ENCODE assay signal across 8 cellular contexts in the genomic region with DNA sequence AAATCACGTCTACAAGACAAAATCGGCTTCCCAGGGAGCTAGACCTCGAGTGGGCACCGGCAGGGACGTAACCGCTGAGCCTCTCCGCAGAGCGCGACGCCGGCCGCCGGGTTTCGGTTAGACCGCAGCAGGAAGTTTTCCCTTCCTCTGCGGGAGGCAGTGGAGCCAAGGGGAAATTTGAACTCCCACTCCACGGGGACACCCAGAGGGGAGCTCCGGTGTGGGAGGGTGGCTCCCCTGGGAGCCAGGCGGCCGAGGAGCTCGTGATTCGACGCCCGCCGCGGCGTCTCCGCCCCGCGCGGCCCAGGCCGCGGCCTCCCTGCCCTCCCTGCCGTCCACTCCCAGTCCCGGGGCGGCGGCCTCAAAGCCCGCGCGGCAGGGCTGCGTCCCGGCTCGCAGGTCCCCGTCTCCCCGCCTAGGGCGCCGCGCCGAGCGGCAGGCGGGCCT. TPM values are rescaled to one million over a fixed set of nuclear protein-coding genes. Genes with fewer than 3 reads are reported as not detected.
A peak's percentile ranks its signal among the peaks of the same experiment; 100 is the strongest.
DNase-seq lines count a peak whose midpoint lies in the region; ATAC-seq lines count a peak whose summit lies in the region.

No MANE protein-coding gene starts in this region.

- H3K9ac ChIP-seq in adipocyte (ENCODE audit: low read length): peak overlapping the region; percentile 92

- no peaks in the 10 kb centered on the region for H3K9me3 ChIP-seq in adipocyte (ENCODE audit: control insufficient read depth, low read length)

- H3K4me3 ChIP-seq in adipocyte (ENCODE audit: low read length): peak overlapping the region; percentile 96

- intact Hi-C loops in left ventricle myocardium superior (cut with micrococcal nuclease): no loop called here

- H3K4me1 ChIP-seq in adipocyte (ENCODE audit: control insufficient read depth, insufficient read depth, low read length): peaks cover 38% of the 10 kb centered on the region

- no peaks in the 10 kb centered on the region for H3K27me3 ChIP-seq in adipocyte (replicated peaks; ENCODE audit: control insufficient read depth, insufficient read depth, low read length)

- DNase-seq in Ammon's horn (ENCODE audit: low spot score) (peak; percentile 52), NCI-H460 (ENCODE audit: extremely low read depth, low read depth) (peak; percentile 34), adipocyte (ENCODE audit: low read depth) (peak; percentile 85), left ventricle myocardium superior (peak; percentile 89), renal cortical epithelial cell (ENCODE audit: low read depth) (peak; percentile 25), NAMALWA (ENCODE audit: low spot score) (no peak)

- peaks cover 3% of the 10 kb centered on the region for H3K36me3 ChIP-seq in adipocyte (ENCODE audit: control insufficient read depth, insufficient read depth, low read length, severe bottlenecking)

- peak; percentile 30 for ATAC-seq in GM18520 (IDR thresholded peaks at IDR 0.05; ENCODE audit: unreplicated experiment)
- peak; percentile 38 for ATAC-seq in HG03045 (IDR thresholded peaks at IDR 0.05; ENCODE audit: unreplicated experiment)
- peak; percentile 85 for ATAC-seq in left ventricle myocardium superior

RNA-seq across cellular contexts. Expression of a gene that starts 0.4 kb away (rescaled TPM):
- 30.6 and 33.6 TPM in 2 replicates for total RNA-seq in NCI-H460 (2014; rRNA removed; shearing (Covaris generic))
- polyA plus RNA-seq in NCI-H460 (2014; cell fraction: nucleus; rRNA removed): 18.1 and 27.4 TPM in 2 replicates
- 96.3 TPM for total RNA-seq in left ventricle myocardium superior
- 91.2 and 162 TPM in 2 replicates for total RNA-seq in renal cortical epithelial cell

Comparison
In these comparisons a context has a peak if more than half of its experiments do, and no peak if none do; other contexts are left out.
1. ATAC-seq: peak in every context shown above with its lines; median percentile 85 in left ventricle myocardium superior; 38 in HG03045; 30 in GM18520.